Comparison of ENCODE assay signal across 18 cellular contexts in the genomic region with DNA sequence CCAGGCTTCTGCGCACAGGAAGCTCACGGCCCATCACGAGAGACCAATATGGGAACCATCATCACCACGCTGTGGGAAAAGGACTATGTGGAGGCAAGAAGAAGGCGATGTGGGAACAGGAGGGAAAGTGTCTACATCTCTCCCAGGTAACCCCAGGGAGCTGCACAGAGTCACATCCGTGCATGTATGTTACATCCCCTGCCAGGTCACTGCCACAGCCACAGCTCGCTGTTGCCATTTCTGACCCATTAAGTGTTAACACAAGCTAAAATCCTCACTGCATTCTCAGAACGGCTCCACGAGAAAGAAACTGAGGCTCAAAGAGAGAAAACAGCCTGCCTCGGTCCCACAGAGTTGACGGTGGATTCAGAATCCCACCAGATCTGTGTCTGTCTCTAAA.
DNase-seq lines count a peak whose midpoint lies in the region; ATAC-seq, FAIRE-seq and TF ChIP-seq lines count a peak whose summit lies in the region.
"Had no signal": no experiment of that assay in that cellular context is flagged by ENCODE, and none has a peak within 500 bp of the region (broad histone marks: within the 10 kb centered on the region; RNA-seq: fewer than 3 reads in every experiment).

No MANE protein-coding gene starts in this region.

- H3K4me3 ChIP-seq in IMR-90 (ENCODE audit: insufficient read depth, low read depth, low read length) (no peak overlapping the region), H1 (ENCODE audit: extremely low read depth in 1 of 4, insufficient read depth in 2 of 4, low read depth in 3 of 4, low read length in 4 of 4) (no peak overlapping the region), neuronal stem cell (ENCODE audit: low read length in 2 of 2) (no peak overlapping the region)

- H3K23ac ChIP-seq in IMR-90 (ENCODE audit: low read depth, low read length) (no peak overlapping the region), H1 (ENCODE audit: insufficient read length) (no peak overlapping the region), neuronal stem cell (ENCODE audit: low read depth, low read length, poor library complexity) (peak overlapping the region; percentile 30)

- dilution Hi-C loops in IMR-90 (cut with HindIII; ENCODE audit: low sequenced_read_pairs, unreplicated experiment) = no loop called here

- no peaks in the 10 kb centered on the region for H3K79me2 ChIP-seq in H1 (ENCODE audit: control insufficient read depth in 1 of 2, insufficient read depth in 2 of 2, low read length in 2 of 2)

- H2AK5ac ChIP-seq in IMR-90 (ENCODE audit: low read depth, low read length) (peak overlapping the region; percentile 35; the same call in 1 of the 2 replicates), H1 (ENCODE audit: low read depth, low read length) (0 out of 2 replicates have a peak overlapping the region, but pooled peaks have one; percentile 53), neuronal stem cell (ENCODE audit: low read depth, low read length) (peak overlapping the region; percentile 76)

- in situ Hi-C loops in IMR-90 (cut with MboI; ENCODE audit: low sequenced_read_pairs) = no loop called here

- peaks cover 19% of the 10 kb centered on the region for H3K9me1 ChIP-seq in IMR-90 (ENCODE audit: insufficient read depth, low read length)

- H3K9me3 ChIP-seq in IMR-90 (ENCODE audit: control insufficient read depth, insufficient read depth, low read length) (no peaks in the 10 kb centered on the region), H1 (ENCODE audit: insufficient read depth in 2 of 2, low read depth in 1 of 2, low read length in 1 of 2) (no peaks in the 10 kb centered on the region), neuronal stem cell (replicated peaks in 1 of 2; ENCODE audit: control insufficient read depth in 2 of 2, insufficient read depth in 1 of 2, low read depth in 1 of 2, low read length in 2 of 2) (no peaks in the 10 kb centered on the region)

- no peak for ATAC-seq in IMR-90 (ENCODE audit: low read depth)

- TF ChIP-seq RAD21 in IMR-90 (IDR thresholded peaks at IDR 0.05; ENCODE audit: low read length) (no peak), H1 (IDR thresholded peaks at IDR 0.05 in 1 of 2, conservative IDR thresholded peaks at IDR 0.05 in 1 of 2; ENCODE audit: low read depth in 2 of 2, low read length in 2 of 2) (no peak)

- H3K4ac ChIP-seq in IMR-90 (ENCODE audit: low read depth, low read length) (no peak overlapping the region), H1 (replicated peaks; ENCODE audit: insufficient read length, low read depth, low read length) (no peak overlapping the region), neuronal stem cell (ENCODE audit: low read length) (no peak overlapping the region)

- CTCF ChIA-PET in IMR-90 (lab: Yijun Ruan, JAX) = no interaction called here
- CTCF ChIA-PET in H1 (lab: Charles Lee; ENCODE audit: partially characterized antibody) = interaction anchor here (0.6 to 1.9 kb wide), 5 partner anchors 21 to 381 kb away, joined by 3 to 7 read pairs (median 4); no protein-coding TSS in a partner anchor

- DNase-seq in IMR-90 (no peak), H1 (ENCODE audit: low read depth in 1 of 2, low spot score in 2 of 2) (no peak), neuronal stem cell (ENCODE audit: low spot score) (no peak), SHP77 (lab: John Stamatoyannopoulos, UW) (no peak), amniotic stem cell (lab: John Stamatoyannopoulos, UW) (no peak)
- DNase-seq in activated CD4-positive, alpha-beta T cell treated with anti-CD3 and anti-CD28 coated beads for 4 hours = no peak
- DNase-seq: C1 segment of cervical spinal cord; Calu3; CD4-positive, alpha-beta memory T cell; COR-L47; DMS53; DMS79 treated with DMSO at 0.1 percent for 48 hours; GF-D8; GOT3; H7; HCEC 1CT had no signal

- H4K8ac ChIP-seq in IMR-90 (ENCODE audit: low read depth in 2 of 2, low read length in 2 of 2) (no peak overlapping the region), H1 (ENCODE audit: extremely low read depth, insufficient read depth, low read length) (no peak overlapping the region), neuronal stem cell (ENCODE audit: low read depth, low read length) (no peak overlapping the region)

- H3K56ac ChIP-seq in IMR-90 (ENCODE audit: extremely low read depth, insufficient read depth, low read length) = no peak overlapping the region
- no peak overlapping the region for H3K56ac ChIP-seq in H1 (replicated peaks; ENCODE audit: insufficient read length, low read depth, low read length)

- 0 out of 2 replicates have a peak, but pooled peaks cover 2% of the 10 kb centered on the region for H3K23me2 ChIP-seq in H1 (ENCODE audit: low read depth, low read length)

- H3K27me3 ChIP-seq in IMR-90 (ENCODE audit: control insufficient read depth, insufficient read depth, low read length) (no peaks in the 10 kb centered on the region), H1 (replicated peaks in 1 of 4; ENCODE audit: control insufficient read depth in 3 of 4, extremely low read depth in 1 of 4, insufficient read depth in 3 of 4, low read length in 3 of 4) (no peaks in the 10 kb centered on the region; a peak in 1 of 7 replicates), neuronal stem cell (ENCODE audit: control insufficient read depth in 3 of 3, insufficient read depth in 3 of 3, low read depth in 1 of 3, low read length in 3 of 3) (peaks cover 0 to 12% (median 0%) of the 10 kb centered on the region in 3 experiments)

- H3K36me3 ChIP-seq in IMR-90 (ENCODE audit: control insufficient read depth, insufficient read depth, low read length) (no peaks in the 10 kb centered on the region), H1 (ENCODE audit: control insufficient read depth in 2 of 4, insufficient read depth in 4 of 4, low read length in 3 of 4) (no peaks in the 10 kb centered on the region), neuronal stem cell (replicated peaks in 1 of 2; ENCODE audit: control insufficient read depth in 2 of 2, insufficient read depth in 2 of 2, low read length in 2 of 2) (no peaks in the 10 kb centered on the region)

- H3K4me2 ChIP-seq in IMR-90 (ENCODE audit: low read depth, low read length) (no peak overlapping the region), H1 (ENCODE audit: insufficient read depth in 1 of 2, low read depth in 2 of 2, low read length in 2 of 2) (no peak overlapping the region), neuronal stem cell (ENCODE audit: insufficient read depth, low read length, poor library complexity, severe bottlenecking) (no peak overlapping the region)

- no TSS peak for BruUV-seq in IMR-90 (replicated peaks; lab: Mats Ljungman, UMichigan)

- H3K9ac ChIP-seq in IMR-90 (ENCODE audit: low read depth, low read length) (no peak overlapping the region), H1 (replicated peaks in 1 of 4; ENCODE audit: extremely low read depth in 1 of 4, low read depth in 3 of 4, low read length in 3 of 4) (no peak overlapping the region), neuronal stem cell (ENCODE audit: low read depth, low read length, poor library complexity) (peak overlapping the region; percentile 65)

- FAIRE-seq in H1 (lab: Jason Lieb, UNC) = no peak
- FAIRE-seq: GM12891, GM18507 had no signal

- H4K5ac ChIP-seq in IMR-90 (ENCODE audit: low read depth, low read length) (no peak overlapping the region), H1 (ENCODE audit: insufficient read length, low read depth, low read length) (no peak overlapping the region)

- no peak for TF ChIP-seq EP300 in H1 (IDR thresholded peaks at IDR 0.05; ENCODE audit: borderline replicate concordance in 1 of 2, low read depth in 2 of 2, low read length in 2 of 2)

- H3K14ac ChIP-seq in IMR-90 (replicated peaks; ENCODE audit: low read depth, low read length) (no peak overlapping the region), H1 (ENCODE audit: insufficient read length) (no peak overlapping the region), neuronal stem cell (ENCODE audit: low read length) (no peak overlapping the region)

- no peaks in the 10 kb centered on the region for H3K79me1 ChIP-seq in IMR-90 (ENCODE audit: low read depth in 1 of 2, low read length in 2 of 2)
- no peaks in the 10 kb centered on the region; the same call in 1 of the 2 replicates for H3K79me1 ChIP-seq in H1 (ENCODE audit: low read depth, low read length)
- H3K79me1 ChIP-seq in neuronal stem cell (ENCODE audit: low read depth, low read length) = no peaks in the 10 kb centered on the region

- POLR2A ChIA-PET in IMR-90 (lab: Charles Lee; ENCODE audit: unreplicated experiment) (no interaction called here), H1 (lab: Charles Lee; ENCODE audit: partially characterized antibody) (no interaction called here)

- H4K91ac ChIP-seq in IMR-90 (ENCODE audit: insufficient read depth, low read depth, low read length) (no peak overlapping the region), H1 (replicated peaks; ENCODE audit: insufficient read length, low read length) (no peak overlapping the region), neuronal stem cell (ENCODE audit: low read depth, low read length, poor library complexity) (no peak overlapping the region)

- no peak overlapping the region for H3K18ac ChIP-seq in IMR-90 (ENCODE audit: low read depth, low read length)
- no peak overlapping the region for H3K18ac ChIP-seq in H1 (ENCODE audit: extremely low read depth, low read length)
- H3K18ac ChIP-seq in neuronal stem cell (ENCODE audit: low read length) = no peak overlapping the region

- no peak overlapping the region for H2BK20ac ChIP-seq in IMR-90 (ENCODE audit: low read depth, low read length)
- H2BK20ac ChIP-seq in H1 (ENCODE audit: low read length) = no peak overlapping the region

- H2AFZ ChIP-seq in IMR-90 (replicated peaks; ENCODE audit: low read length, poor library complexity) = no peak overlapping the region
- H2AFZ ChIP-seq in H1 (ENCODE audit: low read length) = no peak overlapping the region
- H2AFZ ChIP-seq in neuronal stem cell (ENCODE audit: low read length) = no peak overlapping the region

- no peaks in the 10 kb centered on the region for H4K20me1 ChIP-seq in IMR-90 (ENCODE audit: insufficient read depth, low read length)
- no peaks in the 10 kb centered on the region for H4K20me1 ChIP-seq in H1 (replicated peaks in 1 of 2; ENCODE audit: control insufficient read depth in 1 of 2, insufficient read depth in 2 of 2, low read length in 2 of 2)

- TF ChIP-seq POLR2A in IMR-90 (IDR thresholded peaks at IDR 0.05; ENCODE audit: low read depth, low read length) (no peak), H1 (IDR thresholded peaks at IDR 0.05; ENCODE audit: control extremely low read depth in 1 of 2, low read depth in 2 of 2, low read length in 2 of 2) (no peak)

- intact Hi-C loops in IMR-90 (cut with micrococcal nuclease) = no loop called here

- H2BK120ac ChIP-seq in IMR-90 (ENCODE audit: low read depth, low read length) = no peak overlapping the region
- H2BK120ac ChIP-seq in H1 (replicated peaks; ENCODE audit: low read depth, low read length) = no peak overlapping the region
- no peak overlapping the region for H2BK120ac ChIP-seq in neuronal stem cell (ENCODE audit: low read depth, low read length)

- H2BK12ac ChIP-seq in H1 (ENCODE audit: low read depth, low read length) (no peak overlapping the region), neuronal stem cell (ENCODE audit: low read length) (no peak overlapping the region)

- H2BK15ac ChIP-seq in IMR-90 (ENCODE audit: low read depth, low read length) = no peak overlapping the region
- no peak overlapping the region for H2BK15ac ChIP-seq in H1 (ENCODE audit: low read length)
- peak overlapping the region; percentile 3 for H2BK15ac ChIP-seq in neuronal stem cell (ENCODE audit: low read length)

- TF ChIP-seq CTCF in IMR-90 (conservative IDR thresholded peaks at IDR 0.05; ENCODE audit: low read depth, low read length) (no peak), H1 (IDR thresholded peaks at IDR 0.05; ENCODE audit: control extremely low read depth in 1 of 3, insufficient read depth in 1 of 3, low read depth in 1 of 3, low read length in 3 of 3) (no peak)

- 92% methylated on average over 5 of the region's 11 CpGs; no CpG with 5 or more reads in 1 of the 2 experiments for WGBS in IMR-90 (ENCODE audit: extremely low coverage in 2 of 2, insufficient read length in 1 of 2), 2 experiments
- 87% methylated on average over 10 of the region's 11 CpGs; no CpG with 5 or more reads in 1 of the 2 experiments for WGBS in H1 (ENCODE audit: extremely low coverage in 1 of 2, insufficient coverage in 1 of 2, insufficient read length in 1 of 2, insufficient replicate concordance in 2 of 2, low coverage in 1 of 2, low lambda C conversion rate in 2 of 2, missing lambda C conversion rate in 1 of 2), 2 experiments
- no CpG with 5 or more reads among the region's 11 CpGs for WGBS in neuronal stem cell (ENCODE audit: extremely low coverage in 2 of 2, insufficient read length in 2 of 2, insufficient replicate concordance in 1 of 2), 2 donors

- H3K27ac ChIP-seq in IMR-90 (ENCODE audit: insufficient read depth, low read length) = no peak overlapping the region
- no peak overlapping the region for H3K27ac ChIP-seq in H1 (ENCODE audit: low read depth, low read length)
- H3K27ac ChIP-seq in neuronal stem cell (replicated peaks; ENCODE audit: low read length) = no peak overlapping the region

- H2AK9ac ChIP-seq in IMR-90 (replicated peaks; ENCODE audit: low read depth, low read length, poor library complexity) = no peak overlapping the region

- H3K4me1 ChIP-seq in IMR-90 (ENCODE audit: control insufficient read depth, insufficient read depth, low read length) (peaks cover 11% of the 10 kb centered on the region), H1 (replicated peaks in 1 of 4; ENCODE audit: control insufficient read depth in 3 of 4, insufficient read depth in 4 of 4, low read length in 3 of 4) (peaks cover 0 to 9% (median 0%) of the 10 kb centered on the region in 4 experiments; a peak in 2 of 7 replicates), neuronal stem cell (ENCODE audit: control insufficient read depth in 2 of 2, insufficient read depth in 1 of 2, low read depth in 1 of 2, low read length in 2 of 2) (peaks cover 0 to 7% of the 10 kb centered on the region in 2 donors)

- H2BK5ac ChIP-seq in IMR-90 (ENCODE audit: low read depth, low read length, poor library complexity, severe bottlenecking) (no peak overlapping the region), H1 (ENCODE audit: low read depth, low read length) (no peak overlapping the region), neuronal stem cell (ENCODE audit: low read length) (no peak overlapping the region)
